11 cellular contexts compared by ENCODE assay signal in the genomic region with DNA sequence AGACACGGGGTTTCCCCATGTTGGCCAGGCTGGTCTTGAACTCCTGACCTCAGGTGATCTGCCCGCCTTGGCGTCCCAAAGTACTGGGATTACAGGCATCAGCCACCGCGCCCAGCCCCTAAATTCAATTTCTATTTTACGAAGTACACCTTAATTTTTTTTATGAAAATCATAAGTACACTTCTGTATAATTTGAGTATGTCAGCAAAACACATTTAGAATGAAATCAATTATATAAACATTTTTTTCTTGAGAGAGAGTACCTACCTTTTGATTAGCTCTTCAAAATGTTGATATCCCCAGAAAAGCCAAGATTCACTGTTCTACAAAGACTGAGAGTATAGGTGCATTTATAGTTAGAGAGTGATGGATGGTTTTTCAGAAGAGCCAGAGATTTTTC. TPM values are rescaled to one million over a fixed set of nuclear protein-coding genes. Genes with fewer than 3 reads are reported as not detected.
"Had no signal": no experiment of that assay in that cellular context is flagged by ENCODE, and none has a peak within 500 bp of the region (broad histone marks: within the 10 kb centered on the region; RNA-seq: fewer than 3 reads in every experiment).

No MANE protein-coding gene starts in this region.

- H3K9me3 ChIP-seq: HAP-1 had no signal

- H3K36me3 ChIP-seq: HAP-1 had no signal

- H3K4me2 ChIP-seq: GM23338 had no signal

- H3K4me3 ChIP-seq: GM23248, GM23338, HAP-1 had no signal

- DNase-seq: GM23248, GOT3, H7, H9, HCEC 1CT, HFFc6 had no signal

- H3K4me1 ChIP-seq: HAP-1 had no signal

- H3K27ac ChIP-seq: GM23248 had no signal

- H2AFZ ChIP-seq: GM23248, GM23338 had no signal

- FAIRE-seq: H1, H54 had no signal

- H3K9ac ChIP-seq: GM23248 had no signal

- ATAC-seq: GM23338, HCT116 had no signal

RNA-seq across cellular contexts. Expression of a gene that starts 20.5 kb away (rescaled TPM):
- total RNA-seq: GM23338, H1, H9, HFFc6 had no signal
- polyA plus RNA-seq: GM23248, GM23338, H1 had no signal
